In the genomic region with DNA sequence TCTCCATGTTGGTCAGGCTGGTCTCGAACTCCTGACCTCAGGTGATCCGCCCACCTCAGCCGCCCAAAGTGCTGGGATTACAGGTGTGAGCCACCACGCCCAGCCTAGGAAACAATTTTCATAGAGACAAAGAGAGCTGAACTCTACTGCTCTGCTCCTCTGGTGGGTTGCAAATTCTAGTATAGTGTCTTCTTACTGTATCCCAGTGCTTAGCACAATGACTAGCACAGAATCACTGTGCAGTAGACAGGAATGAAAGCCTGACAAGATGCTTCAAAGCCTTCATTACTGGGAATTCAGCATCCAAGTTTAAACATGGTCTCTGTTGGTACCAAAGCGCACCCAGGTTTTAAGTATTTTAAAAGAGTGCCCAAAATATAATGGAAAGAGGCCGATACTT, we compare ENCODE assay signal across 10 cellular contexts.
"Had no signal": no experiment of that assay in that cellular context is flagged by ENCODE, and none has a peak within 500 bp of the region (broad histone marks: within the 10 kb centered on the region; RNA-seq: fewer than 3 reads in every experiment).

No MANE protein-coding gene starts in this region.

- H3K9me3 Mint-ChIP-seq: GM23338, HFFc6 had no signal

- H3K4me3 Mint-ChIP-seq: GM23338, H9, HFFc6 had no signal

- H3K27ac Mint-ChIP-seq: GM23338, HFFc6 had no signal

- H3K4me2 ChIP-seq: GM23338 had no signal

- H3K4me3 ChIP-seq: GM23248, GM23338, HAP-1 had no signal

- H3K36me3 ChIP-seq: HAP-1 had no signal

- H2AFZ ChIP-seq: GM23248, GM23338 had no signal

- H3K9ac ChIP-seq: GM23248 had no signal

- FAIRE-seq: H1, H54 had no signal

- DNase-seq: GM23248, GOT3, H7, H9, HCEC 1CT, HFFc6 had no signal

- H3K9me3 ChIP-seq: HAP-1 had no signal

- H3K27ac ChIP-seq: GM23248 had no signal
